In genomic region chr14:24816011-24816928, GRCh38 we compare ENCODE assay signal across 17 cellular contexts.
DNase-seq lines count a peak whose midpoint lies in the region; ATAC-seq and TF ChIP-seq lines count a peak whose summit lies in the region.
"Had no signal": no experiment of that assay in that cellular context is flagged by ENCODE, and none has a peak within 500 bp of the region (broad histone marks: within the 10 kb centered on the region; RNA-seq: fewer than 3 reads in every experiment).

No MANE protein-coding gene starts in this region.

- TF ChIP-seq CTCF in H9 (conservative IDR thresholded peaks at IDR 0.05): no peak
- TF ChIP-seq CTCF in body of pancreas (IDR thresholded peaks at IDR 0.05): no peak
- TF ChIP-seq CTCF in neural crest cell (conservative IDR thresholded peaks at IDR 0.05): no peak

- WGBS in H9 (ENCODE audit: extremely low coverage, insufficient read length, low lambda C conversion rate): no CpG with 5 or more reads among the region's 5 CpGs
- 6 to 31% methylated on average over 5 of the region's 5 CpGs for WGBS in body of pancreas, 2 donors

- H3T11ph ChIP-seq in H9 (ENCODE audit: low read length): no peak overlapping the region

- H3K4me1 Mint-ChIP-seq in H9 (peaks cover 6 to 13% of the 10 kb centered on the region in 2 experiments), neural crest cell (peaks cover 17% of the 10 kb centered on the region)
- H3K4me1 Mint-ChIP-seq: B cell; stimulated activated effector memory CD8-positive, alpha-beta T cell treated with anti-CD3 and anti-CD28 coated beads, Interleukin-12 subunit alpha, Interleukin-12 subunit beta, amount 100 ng/mL, for 72 hours had no signal

- H3K9me3 Mint-ChIP-seq in H9: no peaks in the 10 kb centered on the region
- no peaks in the 10 kb centered on the region for H3K9me3 Mint-ChIP-seq in neural crest cell
- H3K9me3 Mint-ChIP-seq: activated T-cell treated with anti-CD3 and anti-CD28 coated beads, Interleukin-2, amount 50 U/mL, for 24 hours; stimulated activated effector memory CD8-positive, alpha-beta T cell treated with anti-CD3 and anti-CD28 coated beads, Interleukin-12 subunit alpha, Interleukin-12 subunit beta, amount 100 ng/mL, for 72 hours had no signal

- no peak overlapping the region for H3K9ac ChIP-seq in H9 (ENCODE audit: extremely low read depth, insufficient read length, low read length)

- H3K4me3 ChIP-seq in body of pancreas: no peak overlapping the region

- no peaks in the 10 kb centered on the region for H3K36me3 ChIP-seq in body of pancreas (replicated peaks in 1 of 2; ENCODE audit: insufficient read depth in 1 of 2, low read depth in 2 of 2)

- no peak overlapping the region for H3K18ac ChIP-seq in H9 (ENCODE audit: insufficient read length, low read depth, low read length)

- H3K27me3 ChIP-seq in H9 (ENCODE audit: insufficient read depth, low read length): no peaks in the 10 kb centered on the region
- no peaks in the 10 kb centered on the region for H3K27me3 ChIP-seq in body of pancreas

- H4K20me1 ChIP-seq in H9 (ENCODE audit: control insufficient read depth, insufficient read depth, insufficient read length): no peaks in the 10 kb centered on the region

- H3K23ac ChIP-seq in H9 (ENCODE audit: insufficient read length, low read depth, low read length): no peak overlapping the region

- H3K4me1 ChIP-seq in H9 (ENCODE audit: insufficient read depth, low read length) (no peaks in the 10 kb centered on the region), body of pancreas (peaks cover 62% of the 10 kb centered on the region)

- no peak overlapping the region for H2BK120ac ChIP-seq in H9 (ENCODE audit: low read depth, low read length, poor library complexity, severe bottlenecking)

- no peaks in the 10 kb centered on the region for H3K27me3 Mint-ChIP-seq in H9 (ENCODE audit: low read depth)
- H3K27me3 Mint-ChIP-seq in neural crest cell (ENCODE audit: low read depth): no peaks in the 10 kb centered on the region

- peak; percentile 84 for ATAC-seq in body of pancreas
- ATAC-seq in left ventricle myocardium superior: peak; percentile 89
- no peak for ATAC-seq in GM21423 (IDR thresholded peaks at IDR 0.05; ENCODE audit: unreplicated experiment)
- ATAC-seq in GM21737 (IDR thresholded peaks at IDR 0.05; ENCODE audit: unreplicated experiment): no peak
- no peak for ATAC-seq in HG03354 (IDR thresholded peaks at IDR 0.05; ENCODE audit: poor library complexity, severe bottlenecking, unreplicated experiment)
- ATAC-seq: stimulated activated effector memory CD8-positive, alpha-beta T cell treated with anti-CD3 and anti-CD28 coated beads, Interleukin-12 subunit alpha, Interleukin-12 subunit beta, amount 100 ng/mL, for 72 hours had no signal

- H4K5ac ChIP-seq in H9 (ENCODE audit: insufficient read length, low read depth, low read length): no peak overlapping the region

- DNase-seq in H9: no peak
- peak; percentile 75 to 92 (median 84) for DNase-seq in body of pancreas
- DNase-seq in left ventricle myocardium superior: no peak
- no peak for DNase-seq in neural crest cell (ENCODE audit: low read depth, low spot score)
- no peak for DNase-seq in NCI-H524 (lab: John Stamatoyannopoulos, UW)
- DNase-seq: activated CD4-positive, alpha-beta T cell treated with anti-CD3 and anti-CD28 coated beads for 1 hour; activated T-cell treated with anti-CD3 and anti-CD28 coated beads, Interleukin-2, amount 50 U/mL, for 24 hours; HCEC 1CT; midbrain; NCI-H2171; stimulated activated CD4-positive, alpha-beta T cell treated with anti-CD3 and anti-CD28 coated beads, Interleukin-4, amount 100 ng/mL, for 1 hour; SW 1271 had no signal

- H3K56ac ChIP-seq in H9 (ENCODE audit: insufficient read length, low read depth, low read length): no peak overlapping the region

- H4K91ac ChIP-seq in H9 (ENCODE audit: insufficient read length, low read depth, low read length): no peak overlapping the region

- H2AK5ac ChIP-seq in H9 (ENCODE audit: insufficient read length, low read length): no peak overlapping the region

- H2AFZ ChIP-seq in H9 (ENCODE audit: low read length): no peak overlapping the region

- TF ChIP-seq POLR2A in body of pancreas (IDR thresholded peaks at IDR 0.05): no peak

- intact Hi-C loops in body of pancreas (cut with DNase I): no loop called here
- intact Hi-C loops in left ventricle myocardium superior (cut with micrococcal nuclease): loop anchor here (10.0 kb wide), 2 partner anchors 149 to 309 kb away; no protein-coding TSS in a partner anchor

- H3K4me2 ChIP-seq in H9 (ENCODE audit: insufficient read depth, insufficient read length, low read length): no peak overlapping the region

- H3K27ac Mint-ChIP-seq in H9: peak overlapping the region in 2 of 3 experiments; percentile 51 to 71; a peak in 2 of 7 replicates
- H3K27ac Mint-ChIP-seq in neural crest cell (ENCODE audit: unreplicated experiment): peak overlapping the region; percentile 75
- H3K27ac Mint-ChIP-seq: activated T-cell treated with anti-CD3 and anti-CD28 coated beads, Interleukin-2, amount 50 U/mL, for 24 hours; B cell; stimulated activated effector memory CD8-positive, alpha-beta T cell treated with anti-CD3 and anti-CD28 coated beads, Interleukin-12 subunit alpha, Interleukin-12 subunit beta, amount 100 ng/mL, for 72 hours had no signal

- no peaks in the 10 kb centered on the region for H3K79me2 ChIP-seq in H9 (ENCODE audit: insufficient read depth, low read length)

- no peak overlapping the region for H4K8ac ChIP-seq in H9 (replicated peaks; ENCODE audit: insufficient read length, low read depth, low read length)

- no peak overlapping the region for H3K27ac ChIP-seq in H9 (ENCODE audit: insufficient read length, low read depth, low read length)
- H3K27ac ChIP-seq in body of pancreas: peak overlapping the region; percentile 83 to 98 (median 88)

- H3K79me1 ChIP-seq in H9 (ENCODE audit: insufficient read depth, low read depth, low read length, poor library complexity, severe bottlenecking): no peaks in the 10 kb centered on the region

- no peak overlapping the region for H2BK5ac ChIP-seq in H9 (ENCODE audit: insufficient read length, low read length)

- H3K4me3 Mint-ChIP-seq in H9: no peak overlapping the region
- H3K4me3 Mint-ChIP-seq in neural crest cell: no peak overlapping the region
- H3K4me3 Mint-ChIP-seq: activated T-cell treated with anti-CD3 and anti-CD28 coated beads, Interleukin-2, amount 50 U/mL, for 24 hours; B cell; stimulated activated effector memory CD8-positive, alpha-beta T cell treated with anti-CD3 and anti-CD28 coated beads, Interleukin-12 subunit alpha, Interleukin-12 subunit beta, amount 100 ng/mL, for 72 hours had no signal

- no peak overlapping the region for H2BK15ac ChIP-seq in H9 (ENCODE audit: low read depth, low read length)

- no peak overlapping the region for H2BK12ac ChIP-seq in H9 (ENCODE audit: insufficient read length, low read depth, low read length)

- no peak overlapping the region; the same call in 1 of the 2 replicates for H3K14ac ChIP-seq in H9 (ENCODE audit: insufficient read depth, low read length)

- H3K4ac ChIP-seq in H9 (ENCODE audit: low read depth, low read length): no peak overlapping the region

- no peaks in the 10 kb centered on the region for H3K23me2 ChIP-seq in H9 (ENCODE audit: insufficient read length, low read depth, low read length, poor library complexity, severe bottlenecking)

- no peaks in the 10 kb centered on the region for H3K9me3 ChIP-seq in H9 (ENCODE audit: control insufficient read depth, low read depth, low read length)
- H3K9me3 ChIP-seq in body of pancreas: no peaks in the 10 kb centered on the region

- H3K36me3 Mint-ChIP-seq in H9 (ENCODE audit: insufficient read depth in 1 of 3, low read depth in 3 of 3): no peaks in the 10 kb centered on the region
- no peaks in the 10 kb centered on the region for H3K36me3 Mint-ChIP-seq in neural crest cell (ENCODE audit: low read depth)
- H3K36me3 Mint-ChIP-seq: stimulated activated effector memory CD8-positive, alpha-beta T cell treated with anti-CD3 and anti-CD28 coated beads, Interleukin-12 subunit alpha, Interleukin-12 subunit beta, amount 100 ng/mL, for 72 hours had no signal

- H2BK20ac ChIP-seq in H9 (ENCODE audit: low read depth, low read length, poor library complexity, severe bottlenecking): no peak overlapping the region

Comparison
In these comparisons a context has a peak if more than half of its experiments do, and no peak if none do; other contexts are left out.
1. DNase-seq: peak in body of pancreas (4 of 4); none in H9 (single experiment), left ventricle myocardium superior (single experiment), neural crest cell (single experiment) and NCI-H524 (0 of 2).
2. ATAC-seq: peak in body of pancreas (single experiment) and left ventricle myocardium superior (single experiment); none in GM21423 (single experiment), GM21737 (single experiment) and HG03354 (single experiment).